ENCODE assay signal across 8 cellular contexts in the genomic region with DNA sequence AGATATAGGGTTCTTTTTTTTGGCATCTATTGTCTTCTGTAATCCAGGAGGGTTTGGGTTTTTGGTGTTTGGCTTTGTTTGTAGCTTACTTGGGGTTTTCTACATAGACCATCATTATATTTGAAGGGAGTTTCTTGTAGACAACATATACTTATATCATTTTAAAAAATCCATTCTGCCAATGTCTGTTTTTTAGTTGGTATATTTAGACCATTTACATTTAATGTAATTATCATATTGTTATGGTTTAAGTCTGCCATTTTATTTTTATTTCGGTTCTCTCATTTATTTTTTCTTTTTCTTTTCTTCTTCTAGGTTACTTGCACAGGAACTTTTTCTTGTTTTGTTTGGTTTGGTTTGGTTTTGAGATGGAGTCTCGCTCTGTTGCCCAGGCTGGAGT. TPM values are rescaled to one million over a fixed set of nuclear protein-coding genes. Genes with fewer than 3 reads are reported as not detected.
"Had no signal": no experiment of that assay in that cellular context is flagged by ENCODE, and none has a peak within 500 bp of the region (broad histone marks: within the 10 kb centered on the region; RNA-seq: fewer than 3 reads in every experiment).

No MANE protein-coding gene starts in this region.

- H3K4me3 ChIP-seq: GM12878 had no signal

- DNase-seq: GDM1, GF-D8 had no signal

- FAIRE-seq: GM12878, GM12891, GM12892, GM18507, GM19239 had no signal

- ATAC-seq: GM12878 had no signal

RNA-seq across cellular contexts. Expression of a gene that starts 5.5 kb away (rescaled TPM):
- total RNA-seq: G401 had no signal
